In the genomic region with DNA sequence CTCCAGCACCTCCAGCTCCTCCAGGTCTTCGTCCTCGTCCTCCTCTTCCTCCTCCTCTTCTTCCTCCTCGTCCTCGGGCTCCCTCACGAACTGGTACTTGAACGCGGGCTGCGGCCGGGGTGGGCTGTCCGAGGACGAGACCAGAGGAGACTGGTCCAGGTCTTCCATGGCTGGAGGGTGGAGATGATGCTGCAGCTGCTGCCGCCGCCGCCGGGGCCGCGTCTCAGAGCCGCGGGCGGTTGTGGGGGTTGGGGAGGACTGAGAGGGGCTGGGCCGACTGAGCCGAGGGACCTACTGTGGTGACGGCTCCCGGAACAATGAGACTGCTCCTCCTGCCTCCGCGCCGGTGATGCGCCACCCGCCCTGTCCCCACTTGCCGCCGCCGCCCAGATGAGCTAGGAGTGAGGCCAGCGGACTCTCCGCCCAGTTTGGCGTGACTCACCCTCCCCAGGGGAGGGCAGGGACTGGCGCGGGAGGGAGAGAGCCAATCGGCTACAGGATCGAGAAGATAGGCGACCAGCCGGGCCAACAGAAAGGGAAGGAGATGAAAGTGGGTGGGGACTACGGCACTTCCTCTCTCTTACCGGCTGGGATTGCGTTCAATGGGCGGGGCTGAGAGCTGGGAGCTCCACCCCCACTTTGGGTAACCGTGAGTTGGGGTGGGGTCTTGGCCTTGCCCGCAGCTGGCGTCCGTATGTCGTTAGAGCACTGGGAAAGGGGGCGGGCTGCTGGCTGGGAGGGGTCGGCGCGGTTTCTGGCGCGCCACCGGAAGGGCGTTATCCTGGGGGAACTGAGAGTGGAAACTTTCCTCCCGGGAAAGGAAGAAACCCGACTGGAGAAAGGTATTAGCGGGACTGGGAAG, we compare ENCODE assay signal across 8 cellular contexts. TPM values are rescaled to one million over a fixed set of nuclear protein-coding genes. Genes with fewer than 3 reads are reported as not detected.
DNase-seq lines count a peak whose midpoint lies in the region; ATAC-seq and TF ChIP-seq lines count a peak whose summit lies in the region.

A gene with protein sequence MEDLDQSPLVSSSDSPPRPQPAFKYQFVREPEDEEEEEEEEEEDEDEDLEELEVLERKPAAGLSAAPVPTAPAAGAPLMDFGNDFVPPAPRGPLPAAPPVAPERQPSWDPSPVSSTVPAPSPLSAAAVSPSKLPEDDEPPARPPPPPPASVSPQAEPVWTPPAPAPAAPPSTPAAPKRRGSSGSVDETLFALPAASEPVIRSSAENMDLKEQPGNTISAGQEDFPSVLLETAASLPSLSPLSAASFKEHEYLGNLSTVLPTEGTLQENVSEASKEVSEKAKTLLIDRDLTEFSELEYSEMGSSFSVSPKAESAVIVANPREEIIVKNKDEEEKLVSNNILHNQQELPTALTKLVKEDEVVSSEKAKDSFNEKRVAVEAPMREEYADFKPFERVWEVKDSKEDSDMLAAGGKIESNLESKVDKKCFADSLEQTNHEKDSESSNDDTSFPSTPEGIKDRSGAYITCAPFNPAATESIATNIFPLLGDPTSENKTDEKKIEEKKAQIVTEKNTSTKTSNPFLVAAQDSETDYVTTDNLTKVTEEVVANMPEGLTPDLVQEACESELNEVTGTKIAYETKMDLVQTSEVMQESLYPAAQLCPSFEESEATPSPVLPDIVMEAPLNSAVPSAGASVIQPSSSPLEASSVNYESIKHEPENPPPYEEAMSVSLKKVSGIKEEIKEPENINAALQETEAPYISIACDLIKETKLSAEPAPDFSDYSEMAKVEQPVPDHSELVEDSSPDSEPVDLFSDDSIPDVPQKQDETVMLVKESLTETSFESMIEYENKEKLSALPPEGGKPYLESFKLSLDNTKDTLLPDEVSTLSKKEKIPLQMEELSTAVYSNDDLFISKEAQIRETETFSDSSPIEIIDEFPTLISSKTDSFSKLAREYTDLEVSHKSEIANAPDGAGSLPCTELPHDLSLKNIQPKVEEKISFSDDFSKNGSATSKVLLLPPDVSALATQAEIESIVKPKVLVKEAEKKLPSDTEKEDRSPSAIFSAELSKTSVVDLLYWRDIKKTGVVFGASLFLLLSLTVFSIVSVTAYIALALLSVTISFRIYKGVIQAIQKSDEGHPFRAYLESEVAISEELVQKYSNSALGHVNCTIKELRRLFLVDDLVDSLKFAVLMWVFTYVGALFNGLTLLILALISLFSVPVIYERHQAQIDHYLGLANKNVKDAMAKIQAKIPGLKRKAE (minus strand): TSS at position 319 of the 862 bp plus-strand sequence. CDS start 151 bp downstream, at position 168.

- in situ Hi-C loops in KBM-7 (cut with MboI; ENCODE audit: low pct_unique_long_range_greater_than_20kb, low sequenced_read_pairs) = no loop called here

- peak within 1 kb of the TSS; percentile 91 to 97 for H3K4me3 ChIP-seq in mucosa of rectum (ENCODE audit: low read length in 2 of 2)

- H3K4me3 Mint-ChIP-seq in activated T-cell treated with anti-CD3 and anti-CD28 coated beads, Interleukin-2, amount 50 U/mL, for 24 hours = peak within 1 kb of the TSS; percentile 100

- peaks cover 24% of the 10 kb centered on the region for H3K36me3 Mint-ChIP-seq in activated T-cell treated with anti-CD3 and anti-CD28 coated beads, Interleukin-2, amount 50 U/mL, for 24 hours (ENCODE audit: low read depth)

- peak within 1 kb of the TSS; percentile 96 to 99 for H3K9ac ChIP-seq in mucosa of rectum (ENCODE audit: low read depth in 1 of 2, low read length in 2 of 2)

- no peaks in the 10 kb centered on the region for H3K36me3 ChIP-seq in mucosa of rectum (ENCODE audit: control insufficient read depth in 2 of 2, insufficient read depth in 2 of 2, low read length in 2 of 2)

- peak within 1 kb of the TSS; percentile 99 to 100 for H3K27ac ChIP-seq in mucosa of rectum (ENCODE audit: low read depth in 2 of 2, low read length in 2 of 2)

- peak; percentile 97 for TF ChIP-seq POLR2A in erythroblast (IDR thresholded peaks at IDR 0.05; ENCODE audit: low read length)

- peak; percentile 99 for DNase-seq in DMS53 (lab: John Stamatoyannopoulos, UW)
- peak; percentile 100 for DNase-seq in KBM-7
- DNase-seq in activated T-cell treated with anti-CD3 and anti-CD28 coated beads, Interleukin-2, amount 50 U/mL, for 24 hours = peak; percentile 98
- peak; percentile 99 for DNase-seq in erythroblast (lab: John Stamatoyannopoulos, UW)
- peak; percentile 98 for DNase-seq in stimulated activated CD8-positive, alpha-beta memory T cell treated with anti-CD3 and anti-CD28 coated beads, Interleukin-4, amount 100 ng/mL, for 48 hours

- H3K9me3 Mint-ChIP-seq in activated T-cell treated with anti-CD3 and anti-CD28 coated beads, Interleukin-2, amount 50 U/mL, for 24 hours = no peaks in the 10 kb centered on the region

- H3K27me3 Mint-ChIP-seq in activated T-cell treated with anti-CD3 and anti-CD28 coated beads, Interleukin-2, amount 50 U/mL, for 24 hours = no peaks in the 10 kb centered on the region

- peak within 1 kb of the TSS; percentile 100 for H3K27ac Mint-ChIP-seq in activated T-cell treated with anti-CD3 and anti-CD28 coated beads, Interleukin-2, amount 50 U/mL, for 24 hours

- no peaks in the 10 kb centered on the region for H3K27me3 ChIP-seq in mucosa of rectum (ENCODE audit: control insufficient read depth in 2 of 2, insufficient read depth in 2 of 2, low read length in 2 of 2)

- no peaks in the 10 kb centered on the region for H3K9me3 ChIP-seq in mucosa of rectum (ENCODE audit: control insufficient read depth in 2 of 2, low read length in 2 of 2)

- peak; percentile 89 for ATAC-seq in GM21717 (IDR thresholded peaks at IDR 0.05; ENCODE audit: unreplicated experiment)

- peaks cover 62% of the 10 kb centered on the region for H3K4me1 Mint-ChIP-seq in activated T-cell treated with anti-CD3 and anti-CD28 coated beads, Interleukin-2, amount 50 U/mL, for 24 hours (ENCODE audit: low read depth)

- H3K4me1 ChIP-seq in mucosa of rectum (ENCODE audit: control insufficient read depth in 2 of 2, insufficient read depth in 2 of 2, low read length in 2 of 2) = peaks cover 16 to 18% of the 10 kb centered on the region in 2 donors

TF ChIP-seq in PFSK-1, 5 proteins besides CTCF, POLR2A, EP300 and RAD21:
- peak; percentile 91 for TF ChIP-seq POLR2AphosphoS5 (IDR thresholded peaks at IDR 0.05; ENCODE audit: low read depth, low read length)
- TF ChIP-seq, protein P1, sequence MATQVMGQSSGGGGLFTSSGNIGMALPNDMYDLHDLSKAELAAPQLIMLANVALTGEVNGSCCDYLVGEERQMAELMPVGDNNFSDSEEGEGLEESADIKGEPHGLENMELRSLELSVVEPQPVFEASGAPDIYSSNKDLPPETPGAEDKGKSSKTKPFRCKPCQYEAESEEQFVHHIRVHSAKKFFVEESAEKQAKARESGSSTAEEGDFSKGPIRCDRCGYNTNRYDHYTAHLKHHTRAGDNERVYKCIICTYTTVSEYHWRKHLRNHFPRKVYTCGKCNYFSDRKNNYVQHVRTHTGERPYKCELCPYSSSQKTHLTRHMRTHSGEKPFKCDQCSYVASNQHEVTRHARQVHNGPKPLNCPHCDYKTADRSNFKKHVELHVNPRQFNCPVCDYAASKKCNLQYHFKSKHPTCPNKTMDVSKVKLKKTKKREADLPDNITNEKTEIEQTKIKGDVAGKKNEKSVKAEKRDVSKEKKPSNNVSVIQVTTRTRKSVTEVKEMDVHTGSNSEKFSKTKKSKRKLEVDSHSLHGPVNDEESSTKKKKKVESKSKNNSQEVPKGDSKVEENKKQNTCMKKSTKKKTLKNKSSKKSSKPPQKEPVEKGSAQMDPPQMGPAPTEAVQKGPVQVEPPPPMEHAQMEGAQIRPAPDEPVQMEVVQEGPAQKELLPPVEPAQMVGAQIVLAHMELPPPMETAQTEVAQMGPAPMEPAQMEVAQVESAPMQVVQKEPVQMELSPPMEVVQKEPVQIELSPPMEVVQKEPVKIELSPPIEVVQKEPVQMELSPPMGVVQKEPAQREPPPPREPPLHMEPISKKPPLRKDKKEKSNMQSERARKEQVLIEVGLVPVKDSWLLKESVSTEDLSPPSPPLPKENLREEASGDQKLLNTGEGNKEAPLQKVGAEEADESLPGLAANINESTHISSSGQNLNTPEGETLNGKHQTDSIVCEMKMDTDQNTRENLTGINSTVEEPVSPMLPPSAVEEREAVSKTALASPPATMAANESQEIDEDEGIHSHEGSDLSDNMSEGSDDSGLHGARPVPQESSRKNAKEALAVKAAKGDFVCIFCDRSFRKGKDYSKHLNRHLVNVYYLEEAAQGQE (IDR thresholded peaks at IDR 0.05; ENCODE audit: insufficient read depth in 1 of 2, low read depth in 2 of 2, low read length in 2 of 2) = peak in 1 of 2 experiments; percentile 52; a peak in 1 of 4 replicates
- peak; percentile 95 for TF ChIP-seq FOXP2 (optimal IDR thresholded peaks at IDR 0.05; ENCODE audit: borderline replicate concordance, extremely low read depth, extremely low read length, insufficient read depth)
- peak; percentile 97 for TF ChIP-seq TAF1 (IDR thresholded peaks at IDR 0.05; ENCODE audit: borderline replicate concordance, insufficient read depth, low read length)
- 0 out of 2 replicates have a peak, but pooled peaks have one; percentile 18 for TF ChIP-seq SIN3A (IDR thresholded peaks at IDR 0.05; ENCODE audit: borderline replicate concordance, insufficient read depth, low read length)

RNA-seq across cellular contexts. Expression of the gene that starts here (rescaled TPM):
- polyA plus RNA-seq in PFSK-1 (2012; ENCODE audit: insufficient read length, low read depth) = 196 TPM

Comparison
In these comparisons a context has a peak if more than half of its experiments do, and no peak if none do; other contexts are left out.
1. Peak in every context shown above with its lines: DNase-seq, ATAC-seq, H3K4me3 ChIP-seq and H3K27ac ChIP-seq.